In the genomic region with DNA sequence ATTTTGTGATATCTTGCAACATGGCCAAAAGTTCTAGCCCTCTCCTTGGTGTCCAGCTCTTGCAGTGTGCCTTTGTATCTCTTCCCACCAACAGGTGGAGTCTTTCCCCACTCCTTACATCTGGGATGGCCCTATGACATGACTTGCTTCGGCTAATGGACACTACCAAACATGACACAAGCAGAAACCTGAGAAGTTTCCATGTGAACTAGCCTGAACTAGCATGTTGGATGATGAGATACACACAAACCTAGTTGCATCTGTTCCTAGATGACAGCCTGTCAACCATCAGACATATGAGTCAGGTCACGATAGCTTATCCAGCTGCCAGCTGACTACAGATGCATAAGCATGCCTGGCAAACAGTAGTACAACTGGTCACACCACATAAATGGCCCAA, we compare ENCODE assay signal across 11 cellular contexts.
DNase-seq lines count a peak whose midpoint lies in the region; ATAC-seq and TF ChIP-seq lines count a peak whose summit lies in the region.
"Had no signal": no experiment of that assay in that cellular context is flagged by ENCODE, and none has a peak within 500 bp of the region (broad histone marks: within the 10 kb centered on the region; RNA-seq: fewer than 3 reads in every experiment).

No MANE protein-coding gene starts in this region.

- no peaks in the 10 kb centered on the region for H3K4me1 ChIP-seq in RWPE2 (ENCODE audit: insufficient read depth, poor library complexity, severe bottlenecking)
- no peaks in the 10 kb centered on the region for H3K4me1 ChIP-seq in hepatocyte (ENCODE audit: insufficient read depth)
- H3K4me1 ChIP-seq: tibial artery had no signal

- H2AFZ ChIP-seq in hepatocyte, result no peak overlapping the region

- H3K4me1 Mint-ChIP-seq in activated T-cell treated with anti-CD3 and anti-CD28 coated beads, Interleukin-2, amount 50 U/mL, for 72 hours (ENCODE audit: low read depth), result no peaks in the 10 kb centered on the region

- no peak overlapping the region for H3K4me3 Mint-ChIP-seq in activated T-cell treated with anti-CD3 and anti-CD28 coated beads, Interleukin-2, amount 50 U/mL, for 72 hours

- no peaks in the 10 kb centered on the region for H4K20me1 ChIP-seq in hepatocyte (ENCODE audit: insufficient read depth, poor library complexity, severe bottlenecking)

- 87% methylated on average over 2 of the region's 2 CpGs for WGBS in hepatocyte (ENCODE audit: low lambda C conversion rate, missing lambda C conversion rate)

- H3K4me2 ChIP-seq in hepatocyte, result no peak overlapping the region

- H3K27ac Mint-ChIP-seq in activated T-cell treated with anti-CD3 and anti-CD28 coated beads, Interleukin-2, amount 50 U/mL, for 72 hours, result no peak overlapping the region

- no peak overlapping the region for H3K27ac ChIP-seq in 22Rv1
- H3K27ac ChIP-seq in RWPE2 (ENCODE audit: poor library complexity, severe bottlenecking), result no peak overlapping the region
- no peak overlapping the region for H3K27ac ChIP-seq in hepatocyte
- H3K27ac ChIP-seq: tibial artery had no signal

- no peaks in the 10 kb centered on the region for H3K27me3 ChIP-seq in RWPE2 (ENCODE audit: insufficient read depth, poor library complexity, severe bottlenecking)
- H3K27me3 ChIP-seq in hepatocyte, result no peaks in the 10 kb centered on the region
- H3K27me3 ChIP-seq: tibial artery had no signal

- ATAC-seq in RWPE2 (ENCODE audit: low read depth) (peak; percentile 19; the same call in 1 of the 3 replicates), GM21786 (IDR thresholded peaks at IDR 0.05; ENCODE audit: unreplicated experiment) (no peak), GM21529 (IDR thresholded peaks at IDR 0.05; ENCODE audit: unreplicated experiment) (no peak)
- no peak for ATAC-seq in activated T-cell treated with anti-CD3 and anti-CD28 coated beads, Interleukin-2, amount 50 U/mL, for 72 hours (replicated peaks in 1 of 2)

- no peaks in the 10 kb centered on the region for H3K9me3 Mint-ChIP-seq in activated T-cell treated with anti-CD3 and anti-CD28 coated beads, Interleukin-2, amount 50 U/mL, for 72 hours

- no peaks in the 10 kb centered on the region for H3K9me2 ChIP-seq in hepatocyte (replicated peaks; ENCODE audit: insufficient read depth)

- H3K27me3 Mint-ChIP-seq in activated T-cell treated with anti-CD3 and anti-CD28 coated beads, Interleukin-2, amount 50 U/mL, for 72 hours (ENCODE audit: low read depth), result no peaks in the 10 kb centered on the region

- H3K79me2 ChIP-seq in hepatocyte, result no peaks in the 10 kb centered on the region

- DNase-seq in RWPE2 (ENCODE audit: low spot score) (no peak), hepatocyte (ENCODE audit: low spot score) (peak; percentile 5), NK-92 (lab: John Stamatoyannopoulos, UW; ENCODE audit: unreplicated experiment) (no peak)
- DNase-seq in activated T-cell treated with anti-CD3 and anti-CD28 coated beads, Interleukin-2, amount 50 U/mL, for 72 hours, result no peak
- DNase-seq: activated T-cell treated with anti-CD3 and anti-CD28 coated beads, Interleukin-2, amount 50 U/mL, for 48 hours; C1 segment of cervical spinal cord; tibial artery had no signal

- H3K4me3 ChIP-seq in GM12875 (ENCODE audit: low read depth, low read length), result no peak overlapping the region
- no peak overlapping the region for H3K4me3 ChIP-seq in RWPE2 (ENCODE audit: severe bottlenecking)
- H3K4me3 ChIP-seq in hepatocyte, result no peak overlapping the region
- H3K4me3 ChIP-seq: tibial artery had no signal

- H3K9me3 ChIP-seq in RWPE2 (ENCODE audit: severe bottlenecking) (no peaks in the 10 kb centered on the region), hepatocyte (ENCODE audit: low read depth) (no peaks in the 10 kb centered on the region)
- H3K9me3 ChIP-seq: tibial artery had no signal

- no peaks in the 10 kb centered on the region for H3K36me3 Mint-ChIP-seq in activated T-cell treated with anti-CD3 and anti-CD28 coated beads, Interleukin-2, amount 50 U/mL, for 72 hours (ENCODE audit: insufficient read depth in 2 of 2)

- no peaks in the 10 kb centered on the region for H3K36me3 ChIP-seq in RWPE2 (ENCODE audit: low read depth)
- no peaks in the 10 kb centered on the region for H3K36me3 ChIP-seq in hepatocyte (replicated peaks; ENCODE audit: insufficient read depth, low read depth)
- H3K36me3 ChIP-seq: tibial artery had no signal

- peak; percentile 44 for TF ChIP-seq CTCF in 22Rv1 (IDR thresholded peaks at IDR 0.05)
- TF ChIP-seq CTCF in GM12875 (IDR thresholded peaks at IDR 0.05; ENCODE audit: borderline replicate concordance, insufficient read depth, low read depth, low read length), result peak; percentile 40
- TF ChIP-seq CTCF in RWPE2 (IDR thresholded peaks at IDR 0.05; ENCODE audit: poor library complexity, severe bottlenecking), result peak; percentile 29
- peak; percentile 25 for TF ChIP-seq CTCF in hepatocyte (IDR thresholded peaks at IDR 0.05; ENCODE audit: poor library complexity)
